ENCODE assay signal across 16 cellular contexts in genomic region chr16:15897386-15897785, GRCh38. TPM values are rescaled to one million over a fixed set of nuclear protein-coding genes. Genes with fewer than 3 reads are reported as not detected.
A peak's percentile ranks its signal among the peaks of the same experiment; 100 is the strongest.
DNase-seq lines count a peak whose midpoint lies in the region; ATAC-seq, FAIRE-seq and TF ChIP-seq lines count a peak whose summit lies in the region.
"Had no signal": no experiment of that assay in that cellular context is flagged by ENCODE, and none has a peak within 500 bp of the region (broad histone marks: within the 10 kb centered on the region; RNA-seq: fewer than 3 reads in every experiment).

No MANE protein-coding gene starts in this region.

- ATAC-seq in A549 = no peak
- ATAC-seq in HG03469 (IDR thresholded peaks at IDR 0.05; ENCODE audit: unreplicated experiment) = no peak
- ATAC-seq: WTC11 had no signal

- peak overlapping the region; percentile 90 to 91 for H3K27ac ChIP-seq in A549
- peak overlapping the region in 7 of 11 experiments; percentile 35 to 66 (median 50); a peak in 11 of 22 replicates for H3K27ac ChIP-seq in BLaER1 treated with 17β-estradiol and CSF1 and Interleukin-3, amounts not matched to agents 10 nM and 100 nM
- H3K27ac ChIP-seq: parathyroid adenoma, tibial nerve had no signal

- POLR2A ChIA-PET in A549 (lab: Yijun Ruan, JAX) = no interaction called here

- peak overlapping the region in 2 of 11 experiments; percentile 46 to 51; a peak in 2 of 22 replicates for H3K9ac ChIP-seq in BLaER1 treated with 17β-estradiol and CSF1 and Interleukin-3, amounts not matched to agents 10 nM and 100 nM
- H3K9ac ChIP-seq in adipocyte (ENCODE audit: low read length) = peak overlapping the region; percentile 23
- H3K9ac ChIP-seq: parathyroid adenoma had no signal

- WGBS in A549 (ENCODE audit: missing lambda C conversion rate) = 94% methylated on average over 7 of the region's 7 CpGs

- TF ChIP-seq CTCF in A549 (IDR thresholded peaks at IDR 0.05) (no peak), GM13976 (IDR thresholded peaks at IDR 0.05; ENCODE audit: borderline replicate concordance, control extremely low read depth, extremely low read depth, insufficient read depth, missing control alignments) (no peak)

- DNase-seq in A549 (ENCODE audit: low read depth in 1 of 2, low spot score in 1 of 2) (no peak), MG63 (peak; percentile 33), adipocyte (ENCODE audit: low read depth) (no peak), NCI-H187 treated with DMSO at 0.1 percent for 48 hours (lab: John Stamatoyannopoulos, UW) (no peak), GM13976 (ENCODE audit: low spot score) (no peak), frontal cortex (ENCODE audit: low spot score in 2 of 2) (no peak)
- DNase-seq: BE2C, NCI-H1417, NCI-H226 had no signal

- no peak overlapping the region for H3K4me3 ChIP-seq in A549
- no peak overlapping the region for H3K4me3 ChIP-seq in BLaER1 treated with 17β-estradiol and CSF1 and Interleukin-3, amounts not matched to agents 10 nM and 100 nM
- no peak overlapping the region for H3K4me3 ChIP-seq in MG63
- H3K4me3 ChIP-seq in adipocyte (ENCODE audit: low read length) = no peak overlapping the region
- H3K4me3 ChIP-seq: tibial nerve had no signal

- no peak for FAIRE-seq in A549 (lab: Jason Lieb, UNC)
- FAIRE-seq in frontal cortex (lab: Jason Lieb, UNC) = no peak

- peaks cover 43% of the 10 kb centered on the region for H3K4me1 ChIP-seq in A549
- peaks cover 18 to 34% (median 27%) of the 10 kb centered on the region in 10 experiments for H3K4me1 ChIP-seq in BLaER1 treated with 17β-estradiol and CSF1 and Interleukin-3, amounts not matched to agents 10 nM and 100 nM
- H3K4me1 ChIP-seq in adipocyte (ENCODE audit: control insufficient read depth, insufficient read depth, low read length) = no peaks in the 10 kb centered on the region
- H3K4me1 ChIP-seq: BE2C, parathyroid adenoma, tibial nerve had no signal

- peak overlapping the region; percentile 43 for H3K4me2 ChIP-seq in A549
- H3K4me2 ChIP-seq in BLaER1 treated with 17β-estradiol and CSF1 and Interleukin-3, amounts not matched to agents 10 nM and 100 nM = peak overlapping the region in 10 of 11 experiments; percentile 22 to 74 (median 54); a peak in 16 of 22 replicates

- no peaks in the 10 kb centered on the region for H3K27me3 ChIP-seq in BLaER1 treated with 17β-estradiol and CSF1 and Interleukin-3, amounts not matched to agents 10 nM and 100 nM
- H3K27me3 ChIP-seq in MG63 = no peaks in the 10 kb centered on the region
- H3K27me3 ChIP-seq in adipocyte (replicated peaks; ENCODE audit: control insufficient read depth, insufficient read depth, low read length) = no peaks in the 10 kb centered on the region
- H3K27me3 ChIP-seq: BE2C, tibial nerve had no signal

- H3K9me3 ChIP-seq in A549 (no peaks in the 10 kb centered on the region), MG63 (no peaks in the 10 kb centered on the region), adipocyte (ENCODE audit: control insufficient read depth, low read length) (no peaks in the 10 kb centered on the region)
- H3K9me3 ChIP-seq in BLaER1 treated with 17β-estradiol and CSF1 and Interleukin-3, amounts not matched to agents 10 nM and 100 nM (replicated peaks in 1 of 11) = no peaks in the 10 kb centered on the region
- H3K9me3 ChIP-seq: BE2C, tibial nerve had no signal

- CTCF ChIA-PET in A549 (lab: Yijun Ruan, JAX) = interaction anchor here (1.4 kb wide), 1 partner anchor 41 kb away, joined by 3 read pairs; no protein-coding TSS in a partner anchor

- no peak for TF ChIP-seq RAD21 in A549 (conservative IDR thresholded peaks at IDR 0.05 in 1 of 2, IDR thresholded peaks at IDR 0.05 in 1 of 2)

- no peak for TF ChIP-seq POLR2A in A549 (IDR thresholded peaks at IDR 0.05; ENCODE audit: low read length)

- no peaks in the 10 kb centered on the region for H4K20me1 ChIP-seq in BLaER1 treated with 17β-estradiol and CSF1 and Interleukin-3, amounts not matched to agents 10 nM and 100 nM

- in situ Hi-C loops in GM13976 (cut with MboI; ENCODE audit: low sequenced_read_pairs, unreplicated experiment) = no loop called here

- no peak for TF ChIP-seq EP300 in A549 (IDR thresholded peaks at IDR 0.05)

- no peaks in the 10 kb centered on the region for H3K36me3 ChIP-seq in BLaER1 treated with 17β-estradiol and CSF1 and Interleukin-3, amounts not matched to agents 10 nM and 100 nM
- H3K36me3 ChIP-seq in MG63 = no peaks in the 10 kb centered on the region
- no peaks in the 10 kb centered on the region for H3K36me3 ChIP-seq in adipocyte (ENCODE audit: control insufficient read depth, insufficient read depth, low read length, severe bottlenecking)
- H3K36me3 ChIP-seq: BE2C, tibial nerve had no signal

TF ChIP-seq in A549, 52 proteins besides CTCF, POLR2A, EP300 and RAD21:
- TF ChIP-seq, protein P1, sequence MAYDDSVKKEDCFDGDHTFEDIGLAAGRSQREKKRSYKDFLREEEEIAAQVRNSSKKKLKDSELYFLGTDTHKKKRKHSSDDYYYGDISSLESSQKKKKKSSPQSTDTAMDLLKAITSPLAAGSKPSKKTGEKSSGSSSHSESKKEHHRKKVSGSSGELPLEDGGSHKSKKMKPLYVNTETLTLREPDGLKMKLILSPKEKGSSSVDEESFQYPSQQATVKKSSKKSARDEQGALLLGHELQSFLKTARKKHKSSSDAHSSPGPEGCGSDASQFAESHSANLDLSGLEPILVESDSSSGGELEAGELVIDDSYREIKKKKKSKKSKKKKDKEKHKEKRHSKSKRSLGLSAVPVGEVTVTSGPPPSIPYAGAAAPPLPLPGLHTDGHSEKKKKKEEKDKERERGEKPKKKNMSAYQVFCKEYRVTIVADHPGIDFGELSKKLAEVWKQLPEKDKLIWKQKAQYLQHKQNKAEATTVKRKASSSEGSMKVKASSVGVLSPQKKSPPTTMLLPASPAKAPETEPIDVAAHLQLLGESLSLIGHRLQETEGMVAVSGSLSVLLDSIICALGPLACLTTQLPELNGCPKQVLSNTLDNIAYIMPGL (CRISPR knock-in tag; IDR thresholded peaks at IDR 0.05; ENCODE audit: borderline replicate concordance) = no peak
- TF ChIP-seq EHMT2 (IDR thresholded peaks at IDR 0.05; ENCODE audit: low read depth) (no peak), HEYL (CRISPR knock-in tag; IDR thresholded peaks at IDR 0.05) (no peak), MYC (IDR thresholded peaks at IDR 0.05; ENCODE audit: borderline replicate concordance, low read length) (no peak), CBX2 (IDR thresholded peaks at IDR 0.05; ENCODE audit: borderline replicate concordance, low read depth) (no peak), BHLHE40 (IDR thresholded peaks at IDR 0.05; ENCODE audit: low read depth, low read length) (no peak)

RNA-seq across cellular contexts. Expression of gene CEP20, which starts 9.0 kb away (rescaled TPM):
- polyA plus RNA-seq in A549 (2011; rRNA removed) (97.5 and 102 TPM in 2 replicates), A549 (2017; fragmentation: RNase III; extraction: RNeasy Plus Mini Kit Qiagen cat#74134 plus additional on column Dnase treatment) (57.9 to 63.8 TPM (median 58.7 TPM) in 3 replicates)
- polyA plus RNA-seq in A549 (2012; cell fraction: cytosol; rRNA removed) = 20.9 and 24.1 TPM in 2 replicates
- 5.6 and 10.8 TPM in 2 replicates for polyA plus RNA-seq in A549 (2012; cell fraction: nucleus; rRNA removed)
- polyA minus RNA-seq in A549 (2011; rRNA and poly(A)+ RNA removed) = 19.5 and 21.5 TPM in 2 replicates
- total RNA-seq in MG63 (2014; rRNA removed; shearing (Covaris generic); ENCODE audit: low replicate concordance) = 110 and 122 TPM in 2 replicates
- 44.8 TPM for total RNA-seq in frontal cortex

RNA-seq across cellular contexts. Expression of gene MYH11, which starts 40.6 kb away (rescaled TPM):
- polyA plus RNA-seq in A549 (2011; rRNA removed) (0.03 TPM in 2 replicates), A549 (2017; fragmentation: RNase III; extraction: RNeasy Plus Mini Kit Qiagen cat#74134 plus additional on column Dnase treatment) (0.07 to 0.10 TPM (median 0.09 TPM) in 3 replicates)
- polyA plus RNA-seq in A549 (2012; cell fraction: cytosol; rRNA removed) = 0.01 TPM in 2 replicates
- 0.01 TPM in 1 of 2 replicates, not detected in the other for polyA plus RNA-seq in A549 (2012; cell fraction: nucleus; rRNA removed)
- polyA minus RNA-seq in A549 (2011; rRNA and poly(A)+ RNA removed) = 0.05 and 0.12 TPM in 2 replicates
- 0.03 TPM in 1 of 2 replicates, not detected in the other for total RNA-seq in MG63 (2014; rRNA removed; shearing (Covaris generic); ENCODE audit: low replicate concordance)
- 1.2 TPM for total RNA-seq in frontal cortex
- total RNA-seq: activated naive CD4-positive, alpha-beta T cell treated with anti-CD3 and anti-CD28 coated beads for 36 hours; glomerular endothelial cell had no signal

RNA-seq across cellular contexts. Expression of gene ABCC1, which starts 52.0 kb away (rescaled TPM):
- polyA plus RNA-seq in A549 (2011; rRNA removed) (56.5 and 108 TPM in 2 replicates), A549 (2017; fragmentation: RNase III; extraction: RNeasy Plus Mini Kit Qiagen cat#74134 plus additional on column Dnase treatment) (86.7 to 93.8 TPM (median 90.7 TPM) in 3 replicates)
- polyA plus RNA-seq in A549 (2012; cell fraction: cytosol; rRNA removed) = 59.3 and 77.9 TPM in 2 replicates
- polyA plus RNA-seq in A549 (2012; cell fraction: nucleus; rRNA removed) = 184 and 231 TPM in 2 replicates
- polyA minus RNA-seq in A549 (2011; rRNA and poly(A)+ RNA removed) = 359 and 414 TPM in 2 replicates
- total RNA-seq in MG63 (2014; rRNA removed; shearing (Covaris generic); ENCODE audit: low replicate concordance) = 35.8 and 48.0 TPM in 2 replicates
- total RNA-seq in frontal cortex = 8.2 TPM
